ENCODE assay signal across 33 cellular contexts in the genomic region with DNA sequence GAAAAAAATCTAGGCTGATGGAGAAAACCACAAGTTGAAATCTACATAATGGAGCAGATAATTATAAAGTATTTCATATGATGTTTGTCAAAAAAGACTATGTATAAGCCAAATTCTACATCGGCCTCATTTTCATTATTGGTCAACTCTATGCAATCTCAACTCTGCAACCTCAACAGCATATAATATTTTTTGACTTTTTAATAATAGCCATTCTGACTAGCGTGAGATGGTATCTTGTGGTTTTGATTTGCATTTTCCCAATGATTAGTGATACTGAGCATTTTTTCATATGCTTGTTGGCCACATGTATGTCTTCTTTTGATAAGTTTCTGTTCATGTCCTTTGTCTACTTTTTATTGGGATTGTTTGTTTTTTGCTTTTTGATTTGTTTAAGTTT.
"Had no signal": no experiment of that assay in that cellular context is flagged by ENCODE, and none has a peak within 500 bp of the region (broad histone marks: within the 10 kb centered on the region; RNA-seq: fewer than 3 reads in every experiment).

No MANE protein-coding gene starts in this region.

- H3K27ac ChIP-seq: adrenal gland, ascending aorta, body of pancreas, brain microvascular endothelial cell, breast epithelium, cardiac muscle cell had no signal

- ATAC-seq: activated naive CD4-positive, alpha-beta T cell treated with anti-CD3 and anti-CD28 coated beads, Interleukin-2, amount 50 U/mL, for 72 hours; activated naive CD8-positive, alpha-beta T cell treated with anti-CD3 and anti-CD28 coated beads, Interleukin-2, amount 50 U/mL, for 24 hours; activated T-cell treated with anti-CD3 and anti-CD28 coated beads, Interleukin-2, amount 50 U/mL, for 4 hours; activated T-cell treated with anti-CD3 and anti-CD28 coated beads, Interleukin-2, amount 50 U/mL, for 72 hours; activated T-helper 17 cell treated with anti-CD3 and anti-CD28 coated beads, Interleukin-2, amount 50 U/mL, for 72 hours; body of pancreas had no signal

- H3K4me1 ChIP-seq: ascending aorta, body of pancreas, breast epithelium had no signal

- H3K4me3 ChIP-seq: adrenal gland, ascending aorta, body of pancreas, breast epithelium, cardiac muscle cell had no signal

- FAIRE-seq: astrocyte, bronchial epithelial cell, colon had no signal

- H3K27me3 ChIP-seq: adrenal gland, ascending aorta, body of pancreas, brain microvascular endothelial cell, breast epithelium, cardiac muscle cell had no signal

- DNase-seq: activated effector memory CD4-positive, alpha-beta T cell treated with anti-CD3 and anti-CD28 coated beads, Interleukin-2, amount 50 U/mL, for 16 hours; activated effector memory CD4-positive, alpha-beta T cell treated with Interleukin-2 at 50 U/mL for 16 hours; activated gamma-delta T cell; activated gamma-delta T cell treated with Interleukin-2 at 50 U/mL for 16 hours; activated naive CD4-positive, alpha-beta T cell; activated naive CD4-positive, alpha-beta T cell treated with anti-CD3 and anti-CD28 coated beads for 36 hours; activated naive CD4-positive, alpha-beta T cell treated with anti-CD3 and anti-CD28 coated beads, Interleukin-2, amount 10 ng/mL, durations not matched to agents 7 days and 5 days; activated naive CD4-positive, alpha-beta T cell treated with anti-CD3 and anti-CD28 coated beads, Interleukin-2, amount 50 U/mL, for 16 hours; activated naive CD4-positive, alpha-beta T cell treated with Interleukin-2 at 50 U/mL for 16 hours; activated naive CD8-positive, alpha-beta T cell treated with anti-CD3 and anti-CD28 coated beads for 36 hours; activated naive CD8-positive, alpha-beta T cell treated with anti-CD3 and anti-CD28 coated beads, Interleukin-2, amount 10 ng/mL, durations not matched to agents 7 days and 5 days; activated naive CD8-positive, alpha-beta T cell treated with anti-CD3 and anti-CD28 coated beads, Interleukin-2, amount 50 U/mL, for 24 hours; activated T-cell treated with anti-CD3 and anti-CD28 coated beads, Interleukin-2, amount 50 U/mL, for 24 hours; activated T-cell treated with anti-CD3 and anti-CD28 coated beads, Interleukin-2, amount 50 U/mL, for 4 hours; activated T-cell treated with anti-CD3 and anti-CD28 coated beads, Interleukin-2, amount 50 U/mL, for 48 hours; activated T-cell treated with anti-CD3 and anti-CD28 coated beads, Interleukin-2, amount 50 U/mL, for 72 hours; adrenal gland; amniotic stem cell; anterior cingulate cortex; aorta; body of pancreas; brain microvascular endothelial cell; caudate nucleus; central memory CD4-positive, alpha-beta T cell; cerebellar nuclear complex had no signal

- H3K9me3 ChIP-seq: adrenal gland, ascending aorta, body of pancreas, breast epithelium had no signal

- H3K36me3 ChIP-seq: adrenal gland, ascending aorta, brain microvascular endothelial cell, breast epithelium, cardiac muscle cell had no signal
